ENCODE assay signal across 21 cellular contexts in genomic region chr22:36916034-36916433, GRCh38. TPM values are rescaled to one million over a fixed set of nuclear protein-coding genes. Genes with fewer than 3 reads are reported as not detected.
A peak's percentile ranks its signal among the peaks of the same experiment; 100 is the strongest.
DNase-seq lines count a peak whose midpoint lies in the region; ATAC-seq, FAIRE-seq and TF ChIP-seq lines count a peak whose summit lies in the region.
"Had no signal": no experiment of that assay in that cellular context is flagged by ENCODE, and none has a peak within 500 bp of the region (broad histone marks: within the 10 kb centered on the region; RNA-seq: fewer than 3 reads in every experiment).

No MANE protein-coding gene starts in this region.

- H3K4me3 Mint-ChIP-seq in stimulated activated naive CD8-positive, alpha-beta T cell treated with anti-CD3 and anti-CD28 coated beads, Interleukin-15, Interleukin-2, amounts not matched to agents 100 ng/mL and 50 ng/mL, for 24 hours = no peak overlapping the region
- no peak overlapping the region for H3K4me3 Mint-ChIP-seq in H9

- intact Hi-C loops in ovary (cut with DNase I) = no loop called here

- TF ChIP-seq CTCF in OCI-LY3 (IDR thresholded peaks at IDR 0.05; ENCODE audit: low read depth, low read length) (no peak), H9 (conservative IDR thresholded peaks at IDR 0.05) (no peak), ovary (IDR thresholded peaks at IDR 0.05) (no peak)

- H3K9ac ChIP-seq in OCI-LY3 (ENCODE audit: low read length) = peak overlapping the region; percentile 94
- no peak overlapping the region for H3K9ac ChIP-seq in Karpas-422 (ENCODE audit: low read length)
- H3K9ac ChIP-seq in H9 (ENCODE audit: extremely low read depth, insufficient read length, low read length) = no peak overlapping the region

- H2BK20ac ChIP-seq in H9 (ENCODE audit: low read depth, low read length, poor library complexity, severe bottlenecking) = no peak overlapping the region

- H3K27me3 Mint-ChIP-seq in stimulated activated naive CD8-positive, alpha-beta T cell treated with anti-CD3 and anti-CD28 coated beads, Interleukin-15, Interleukin-2, amounts not matched to agents 100 ng/mL and 50 ng/mL, for 24 hours = peaks cover 17% of the 10 kb centered on the region
- peaks cover 88% of the 10 kb centered on the region for H3K27me3 Mint-ChIP-seq in H9 (ENCODE audit: low read depth)

- no peaks in the 10 kb centered on the region for H3K9me3 Mint-ChIP-seq in stimulated activated naive CD8-positive, alpha-beta T cell treated with anti-CD3 and anti-CD28 coated beads, Interleukin-15, Interleukin-2, amounts not matched to agents 100 ng/mL and 50 ng/mL, for 24 hours
- peaks cover 0 to 3% of the 10 kb centered on the region in 2 experiments; a peak in 2 of 5 replicates for H3K9me3 Mint-ChIP-seq in H9

- no peak overlapping the region for H3T11ph ChIP-seq in H9 (ENCODE audit: low read length)

- H3K9me2 ChIP-seq in Karpas-422 (replicated peaks; ENCODE audit: insufficient read depth, low read length) = no peaks in the 10 kb centered on the region

- H3K79me2 ChIP-seq in OCI-LY3 (ENCODE audit: low read length) (peaks cover 84% of the 10 kb centered on the region), Karpas-422 (ENCODE audit: low read length) (no peaks in the 10 kb centered on the region), H9 (ENCODE audit: insufficient read depth, low read length) (no peaks in the 10 kb centered on the region)

- no peak overlapping the region for H3K4ac ChIP-seq in H9 (ENCODE audit: low read depth, low read length)

- H3K14ac ChIP-seq in H9 (ENCODE audit: insufficient read depth, low read length) = no peak overlapping the region

- H4K20me1 ChIP-seq in OCI-LY3 (ENCODE audit: insufficient read depth, low read length) = peaks cover 31% of the 10 kb centered on the region
- no peaks in the 10 kb centered on the region for H4K20me1 ChIP-seq in Karpas-422 (ENCODE audit: insufficient read depth, low read depth, low read length)
- no peaks in the 10 kb centered on the region for H4K20me1 ChIP-seq in H9 (ENCODE audit: control insufficient read depth, insufficient read depth, insufficient read length)

- no peak overlapping the region for H2AFZ ChIP-seq in OCI-LY3 (ENCODE audit: low read depth, low read length)
- no peak overlapping the region for H2AFZ ChIP-seq in Karpas-422 (ENCODE audit: low read length)
- H2AFZ ChIP-seq in H9 (ENCODE audit: low read length) = no peak overlapping the region

- H2BK120ac ChIP-seq in H9 (ENCODE audit: low read depth, low read length, poor library complexity, severe bottlenecking) = no peak overlapping the region

- DNase-seq in stimulated activated naive CD8-positive, alpha-beta T cell treated with anti-CD3 and anti-CD28 coated beads, Interleukin-15, Interleukin-2, amounts not matched to agents 100 U/mL and 50 U/mL, for 24 hours = no peak
- DNase-seq in Karpas-422 (no peak), GM03348 (ENCODE audit: low spot score) (no peak), H9 (no peak), ovary (no peak)
- DNase-seq: BE2C, GOT3, MG63, NCI-H1092 treated with DMSO at 0.1 percent for 48 hours, NCI-H1436 treated with DMSO at 0.1 percent for 48 hours, NCI-H2029 treated with DMSO at 0.1 percent for 48 hours, NCI-H226, NCI-H524, NCI-H774 had no signal

- H3K9me3 ChIP-seq in OCI-LY3 (ENCODE audit: insufficient read depth, low read length) = peaks cover 9% of the 10 kb centered on the region
- no peaks in the 10 kb centered on the region for H3K9me3 ChIP-seq in Karpas-422 (ENCODE audit: low read length)
- no peaks in the 10 kb centered on the region for H3K9me3 ChIP-seq in H9 (ENCODE audit: control insufficient read depth, low read depth, low read length)
- H3K9me3 ChIP-seq in ovary = no peaks in the 10 kb centered on the region
- H3K9me3 ChIP-seq: BE2C, MG63 had no signal

- peaks cover 2% of the 10 kb centered on the region for H3K4me1 Mint-ChIP-seq in stimulated activated naive CD8-positive, alpha-beta T cell treated with anti-CD3 and anti-CD28 coated beads, Interleukin-15, Interleukin-2, amounts not matched to agents 100 ng/mL and 50 ng/mL, for 24 hours (ENCODE audit: low read depth)
- peaks cover 22 to 24% of the 10 kb centered on the region in 2 experiments for H3K4me1 Mint-ChIP-seq in H9

- H3K4me2 ChIP-seq in OCI-LY3 (ENCODE audit: low read length) (peak overlapping the region; percentile 80), Karpas-422 (ENCODE audit: low read depth, low read length, poor library complexity, severe bottlenecking) (no peak overlapping the region), H9 (ENCODE audit: insufficient read depth, insufficient read length, low read length) (no peak overlapping the region)
- H3K4me2 ChIP-seq: A549 had no signal

- H3K23ac ChIP-seq in H9 (ENCODE audit: insufficient read length, low read depth, low read length) = no peak overlapping the region

- peak overlapping the region; percentile 83 for H3K27ac ChIP-seq in OCI-LY3 (ENCODE audit: low read length)
- no peak overlapping the region for H3K27ac ChIP-seq in Karpas-422 (ENCODE audit: low read length)
- no peak overlapping the region for H3K27ac ChIP-seq in H9 (ENCODE audit: insufficient read length, low read depth, low read length)
- no peak overlapping the region for H3K27ac ChIP-seq in ovary
- H3K27ac ChIP-seq: A549 had no signal

- H3K4me1 ChIP-seq in OCI-LY3 (ENCODE audit: low read length) (peaks cover 75% of the 10 kb centered on the region), Karpas-422 (ENCODE audit: low read length) (peaks cover 18% of the 10 kb centered on the region), H9 (ENCODE audit: insufficient read depth, low read length) (no peaks in the 10 kb centered on the region; the same call in 1 of the 2 replicates), ovary (ENCODE audit: insufficient read depth) (no peaks in the 10 kb centered on the region)
- H3K4me1 ChIP-seq: A549, BE2C had no signal

- H2BK5ac ChIP-seq in H9 (ENCODE audit: insufficient read length, low read length) = no peak overlapping the region

- no peak overlapping the region for H2BK12ac ChIP-seq in H9 (ENCODE audit: insufficient read length, low read depth, low read length)

- no peak overlapping the region for H4K91ac ChIP-seq in H9 (ENCODE audit: insufficient read length, low read depth, low read length)

- peak; percentile 46 for FAIRE-seq in endometrium (lab: Jason Lieb, UNC)
- FAIRE-seq: A549 had no signal

- peak overlapping the region; percentile 95 for H3K4me3 ChIP-seq in OCI-LY3 (ENCODE audit: low read length)
- no peak overlapping the region for H3K4me3 ChIP-seq in Karpas-422 (ENCODE audit: low read length)
- no peak overlapping the region for H3K4me3 ChIP-seq in ovary
- H3K4me3 ChIP-seq: A549, MG63 had no signal

- H4K5ac ChIP-seq in H9 (ENCODE audit: insufficient read length, low read depth, low read length) = no peak overlapping the region

- peak overlapping the region; percentile 22 for H3K27ac Mint-ChIP-seq in stimulated activated naive CD8-positive, alpha-beta T cell treated with anti-CD3 and anti-CD28 coated beads, Interleukin-15, Interleukin-2, amounts not matched to agents 100 ng/mL and 50 ng/mL, for 24 hours
- H3K27ac Mint-ChIP-seq in H9 = no peak overlapping the region

- no peak for TF ChIP-seq EP300 in ovary (IDR thresholded peaks at IDR 0.05)

- no peaks in the 10 kb centered on the region for H3K79me1 ChIP-seq in H9 (ENCODE audit: insufficient read depth, low read depth, low read length, poor library complexity, severe bottlenecking)

- H2AK5ac ChIP-seq in H9 (ENCODE audit: insufficient read length, low read length) = no peak overlapping the region

- H3K56ac ChIP-seq in H9 (ENCODE audit: insufficient read length, low read depth, low read length) = no peak overlapping the region

- H3K18ac ChIP-seq in H9 (ENCODE audit: insufficient read length, low read depth, low read length) = no peak overlapping the region

- H3K36me3 Mint-ChIP-seq in stimulated activated naive CD8-positive, alpha-beta T cell treated with anti-CD3 and anti-CD28 coated beads, Interleukin-15, Interleukin-2, amounts not matched to agents 100 ng/mL and 50 ng/mL, for 24 hours (ENCODE audit: low read depth) = no peaks in the 10 kb centered on the region
- no peaks in the 10 kb centered on the region for H3K36me3 Mint-ChIP-seq in H9 (ENCODE audit: insufficient read depth in 1 of 3, low read depth in 3 of 3)

- ATAC-seq in stimulated activated naive CD8-positive, alpha-beta T cell treated with anti-CD3 and anti-CD28 coated beads, Interleukin-15, Interleukin-2, amounts not matched to agents 100 U/mL and 50 U/mL, for 24 hours = no peak
- ATAC-seq: A549, Right ventricle myocardium inferior had no signal

- no peaks in the 10 kb centered on the region for H3K27me3 ChIP-seq in OCI-LY3 (ENCODE audit: low read depth, low read length)
- no peaks in the 10 kb centered on the region for H3K27me3 ChIP-seq in Karpas-422 (ENCODE audit: low read length)
- H3K27me3 ChIP-seq in H9 (ENCODE audit: insufficient read depth, low read length) = peaks cover 8% of the 10 kb centered on the region; the same call in 1 of the 2 replicates
- H3K27me3 ChIP-seq in ovary = no peaks in the 10 kb centered on the region

- H4K8ac ChIP-seq in H9 (replicated peaks; ENCODE audit: insufficient read length, low read depth, low read length) = no peak overlapping the region

- no peak overlapping the region for H2BK15ac ChIP-seq in H9 (ENCODE audit: low read depth, low read length)

- H3K23me2 ChIP-seq in H9 (ENCODE audit: insufficient read length, low read depth, low read length, poor library complexity, severe bottlenecking) = no peaks in the 10 kb centered on the region

- H3K36me3 ChIP-seq in OCI-LY3 (replicated peaks; ENCODE audit: low read depth, low read length) = peaks cover 47% of the 10 kb centered on the region
- no peaks in the 10 kb centered on the region for H3K36me3 ChIP-seq in Karpas-422 (ENCODE audit: insufficient read depth, low read length)
- no peaks in the 10 kb centered on the region for H3K36me3 ChIP-seq in ovary
- H3K36me3 ChIP-seq: BE2C, MG63 had no signal

- TF ChIP-seq POLR2A in ovary (IDR thresholded peaks at IDR 0.05) = no peak

RNA-seq across cellular contexts. Expression of gene CSF2RB, which starts 2.6 kb away (rescaled TPM):
- 5.6 and 6.0 TPM in 2 replicates for total RNA-seq in Karpas-422 (2014; rRNA removed; shearing (Covaris generic); ENCODE audit: low replicate concordance)
- total RNA-seq in H9 (2021) (not detected in 2 replicates), ovary (1 to 10 TPM in 4 of 7 donors, under 1 TPM in 3; 0.53 to 2.3 (median 1.8) TPM)
- polyA plus RNA-seq in ovary = 1 to 10 TPM in 1 of 2 donors, under 1 TPM in 1; 0.96 to 2.0 TPM
- total RNA-seq: LHCN-M2, SK-MEL-5 had no signal
- polyA plus RNA-seq: A549 had no signal

RNA-seq across cellular contexts. Expression of gene NCF4, which starts 55.2 kb away (rescaled TPM):
- 116 and 179 TPM in 2 replicates for total RNA-seq in Karpas-422 (2014; rRNA removed; shearing (Covaris generic); ENCODE audit: low replicate concordance)
- total RNA-seq in H9 (2021) (not detected in 2 replicates), ovary (1 to 10 TPM; 2.2 to 6.7 (median 4.8) TPM)
- polyA plus RNA-seq in ovary = 1 to 10 TPM; 4.6 to 5.0 TPM
- total RNA-seq: LHCN-M2, SK-MEL-5 had no signal
- polyA plus RNA-seq: A549 had no signal

Comparison
In these comparisons a context has a peak if more than half of its experiments do, and no peak if none do; other contexts are left out.
1. RNA of gene NCF4, which starts 55.2 kb away (total RNA-seq): 116 to 179 TPM in Karpas-422; 2.2 to 6.7 TPM in ovary and not detected in H9; every median in the first group is over 10 times any median in the second.